Comparison of ENCODE assay signal across 8 cellular contexts in genomic region chr20:18588554-18589043, GRCh38. TPM values are rescaled to one million over a fixed set of nuclear protein-coding genes. Genes with fewer than 3 reads are reported as not detected.
DNase-seq lines count a peak whose midpoint lies in the region; ATAC-seq lines count a peak whose summit lies in the region.

No MANE protein-coding gene starts in this region.

- CTCF ChIA-PET in activated CD8-positive, alpha-beta memory T cell treated with anti-CD3 and anti-CD28 coated beads, Interleukin-2, amount 10 ng/mL, durations not matched to agents 7 days and 5 days (lab: Charles Lee): interaction anchor here (0.6 to 1.3 kb wide), 5 partner anchors 10 to 180 kb away, joined by 3 to 5 read pairs (median 3); partner anchors contain the start of gene RBBP9

- DNase-seq in activated CD8-positive, alpha-beta memory T cell treated with anti-CD3 and anti-CD28 coated beads, Interleukin-2, amount 10 ng/mL, durations not matched to agents 7 days and 5 days: no peak
- DNase-seq in activated CD8-positive, alpha-beta memory T cell treated with anti-CD3 and anti-CD28 coated beads, Interleukin-2, amount 50 U/mL, for 4 hours: no peak
- peak; percentile 64 for DNase-seq in NCI-H82 (lab: John Stamatoyannopoulos, UW)
- DNase-seq in natural killer cell treated with Interleukin-12 subunit alpha and Interleukin-12 subunit beta and Interleukin-15 and Interleukin-18, amount 100 ng/mL, for 72 hours (ENCODE audit: low spot score): no peak
- DNase-seq in dermis blood vessel endothelial cell: no peak
- DNase-seq in effector CD8-positive, alpha-beta T cell (lab: John Stamatoyannopoulos, UW): no peak
- DNase-seq in OCI-M2 (lab: John Stamatoyannopoulos, UW; ENCODE audit: unreplicated experiment): no peak

- peak overlapping the region; percentile 88 for H3K4me3 Mint-ChIP-seq in activated CD8-positive, alpha-beta memory T cell treated with anti-CD3 and anti-CD28 coated beads, Interleukin-2, amount 10 ng/mL, durations not matched to agents 7 days and 5 days
- peak overlapping the region; percentile 81 for H3K4me3 Mint-ChIP-seq in natural killer cell treated with Interleukin-12 subunit alpha and Interleukin-12 subunit beta and Interleukin-15 and Interleukin-18, amount 100 ng/mL, for 72 hours

- H3K27me3 Mint-ChIP-seq in activated CD8-positive, alpha-beta memory T cell treated with anti-CD3 and anti-CD28 coated beads, Interleukin-2, amount 10 ng/mL, durations not matched to agents 7 days and 5 days: peaks cover 12% of the 10 kb centered on the region
- peaks cover 5 to 7% of the 10 kb centered on the region in 2 donors for H3K27me3 Mint-ChIP-seq in natural killer cell treated with Interleukin-12 subunit alpha and Interleukin-12 subunit beta and Interleukin-15 and Interleukin-18, amount 100 ng/mL, for 72 hours

- WGBS in ectodermal cell, 2 experiments: 10 to 12% methylated on average over 15 to 19 of the region's 19 CpGs

- no peaks in the 10 kb centered on the region for H3K36me3 ChIP-seq in ectodermal cell (ENCODE audit: control insufficient read depth, insufficient read depth, low read length)

- peaks cover 25% of the 10 kb centered on the region for H3K4me1 Mint-ChIP-seq in activated CD8-positive, alpha-beta memory T cell treated with anti-CD3 and anti-CD28 coated beads, Interleukin-2, amount 10 ng/mL, durations not matched to agents 7 days and 5 days
- H3K4me1 Mint-ChIP-seq in natural killer cell treated with Interleukin-12 subunit alpha and Interleukin-12 subunit beta and Interleukin-15 and Interleukin-18, amount 100 ng/mL, for 72 hours (ENCODE audit: low read depth in 2 of 2): peaks cover 18 to 23% of the 10 kb centered on the region in 2 donors

- H3K27ac Mint-ChIP-seq in activated CD8-positive, alpha-beta memory T cell treated with anti-CD3 and anti-CD28 coated beads, Interleukin-2, amount 10 ng/mL, durations not matched to agents 7 days and 5 days: peak overlapping the region; percentile 83
- H3K27ac Mint-ChIP-seq in natural killer cell treated with Interleukin-12 subunit alpha and Interleukin-12 subunit beta and Interleukin-15 and Interleukin-18, amount 100 ng/mL, for 72 hours: peak overlapping the region; percentile 50 to 90

- ATAC-seq in activated CD8-positive, alpha-beta memory T cell treated with anti-CD3 and anti-CD28 coated beads, Interleukin-2, amount 10 ng/mL, durations not matched to agents 7 days and 5 days: no peak
- no peak for ATAC-seq in natural killer cell treated with Interleukin-12 subunit alpha and Interleukin-12 subunit beta and Interleukin-15 and Interleukin-18, amount 100 ng/mL, for 72 hours

- H3K9me3 ChIP-seq in ectodermal cell (ENCODE audit: control insufficient read depth, low read length): no peaks in the 10 kb centered on the region

- H3K9me3 Mint-ChIP-seq in activated CD8-positive, alpha-beta memory T cell treated with anti-CD3 and anti-CD28 coated beads, Interleukin-2, amount 10 ng/mL, durations not matched to agents 7 days and 5 days (ENCODE audit: low read depth): no peaks in the 10 kb centered on the region
- H3K9me3 Mint-ChIP-seq in natural killer cell treated with Interleukin-12 subunit alpha and Interleukin-12 subunit beta and Interleukin-15 and Interleukin-18, amount 100 ng/mL, for 72 hours: no peaks in the 10 kb centered on the region

- peak overlapping the region; percentile 69 for H3K4me3 ChIP-seq in ectodermal cell (ENCODE audit: insufficient read depth, low read depth, low read length)

- no peak overlapping the region for H3K27ac ChIP-seq in ectodermal cell (ENCODE audit: insufficient read depth, low read depth, low read length, poor library complexity, severe bottlenecking)

- no peaks in the 10 kb centered on the region for H3K36me3 Mint-ChIP-seq in activated CD8-positive, alpha-beta memory T cell treated with anti-CD3 and anti-CD28 coated beads, Interleukin-2, amount 10 ng/mL, durations not matched to agents 7 days and 5 days
- no peaks in the 10 kb centered on the region for H3K36me3 Mint-ChIP-seq in natural killer cell treated with Interleukin-12 subunit alpha and Interleukin-12 subunit beta and Interleukin-15 and Interleukin-18, amount 100 ng/mL, for 72 hours

- H3K27me3 ChIP-seq in ectodermal cell (ENCODE audit: control insufficient read depth, insufficient read depth, low read length, poor library complexity, severe bottlenecking): no peaks in the 10 kb centered on the region

- peaks cover 4% of the 10 kb centered on the region for H3K4me1 ChIP-seq in ectodermal cell (ENCODE audit: control insufficient read depth, insufficient read depth, low read length)

RNA-seq across cellular contexts. Expression of gene DTD1, which starts 0.7 kb away (rescaled TPM):
- total RNA-seq in activated CD8-positive, alpha-beta memory T cell treated with anti-CD3 and anti-CD28 coated beads, Interleukin-2, amount 10 ng/mL, durations not matched to agents 7 days and 5 days: 10 to 100 TPM; 31.9 to 33.5 TPM
- 74.7 TPM for polyA plus RNA-seq in ectodermal cell (2013, experiment 1 of 4)
- 59.8 TPM for polyA plus RNA-seq in ectodermal cell (2013, experiment 2 of 4)
- 62.6 TPM for polyA plus RNA-seq in ectodermal cell (2013, experiment 3 of 4)
- polyA plus RNA-seq in ectodermal cell (2013, experiment 4 of 4): 69.1 TPM
- 10 to 100 TPM; 46.1 to 49.8 TPM for total RNA-seq in natural killer cell treated with Interleukin-12 subunit alpha and Interleukin-12 subunit beta and Interleukin-15 and Interleukin-18, amount 100 ng/mL, for 72 hours
- 54.5 and 64.6 TPM in 2 replicates for total RNA-seq in dermis blood vessel endothelial cell

RNA-seq across cellular contexts. Expression of gene SMIM26, which starts 21.4 kb away (rescaled TPM):
- total RNA-seq in activated CD8-positive, alpha-beta memory T cell treated with anti-CD3 and anti-CD28 coated beads, Interleukin-2, amount 10 ng/mL, durations not matched to agents 7 days and 5 days: 10 to 100 TPM; 49.1 to 52.6 TPM
- polyA plus RNA-seq in ectodermal cell (2013, experiment 1 of 4): 82.1 TPM
- 87.3 TPM for polyA plus RNA-seq in ectodermal cell (2013, experiment 2 of 4)
- 106 TPM for polyA plus RNA-seq in ectodermal cell (2013, experiment 3 of 4)
- polyA plus RNA-seq in ectodermal cell (2013, experiment 4 of 4): 116 TPM
- total RNA-seq in natural killer cell treated with Interleukin-12 subunit alpha and Interleukin-12 subunit beta and Interleukin-15 and Interleukin-18, amount 100 ng/mL, for 72 hours: 10 to 100 TPM; 41.8 to 44.4 TPM
- total RNA-seq in dermis blood vessel endothelial cell: 45.9 and 106 TPM in 2 replicates
